2 cellular contexts compared by ENCODE assay signal in genomic region chr5:173455599-173455957, GRCh38.
TF ChIP-seq lines count a peak whose summit lies in the region.

No MANE protein-coding gene starts in this region.

TF ChIP-seq in SK-N-SH treated with all-trans-retinoic acid at 6 μM for 48 hours, 23 proteins besides CTCF, POLR2A, EP300 and RAD21:
- TF ChIP-seq POU6F1 (CRISPR knock-in tag; IDR thresholded peaks at IDR 0.05; ENCODE audit: borderline replicate concordance, low read depth), result no peak
- no peak for TF ChIP-seq PATZ1 (CRISPR knock-in tag; IDR thresholded peaks at IDR 0.05; ENCODE audit: borderline replicate concordance)
- TF ChIP-seq ZFP3 (CRISPR knock-in tag; IDR thresholded peaks at IDR 0.05), result no peak
TF ChIP-seq in SK-N-SH treated with all-trans-retinoic acid at 6 μM for 48 hours: peak in this region for 0.

TF ChIP-seq in SK-N-SH, 30 proteins besides CTCF, POLR2A, EP300 and RAD21 (continued from another document):
- TF ChIP-seq TCF12 (IDR thresholded peaks at IDR 0.05), result no peak
- TF ChIP-seq FOXM1 (IDR thresholded peaks at IDR 0.05; ENCODE audit: low read depth), result no peak; the same call in 1 of the 2 replicates
- no peak for TF ChIP-seq NRF1 (IDR thresholded peaks at IDR 0.05; ENCODE audit: low read depth, low read length)
- no peak for TF ChIP-seq GATA2 (CRISPR knock-in tag; IDR thresholded peaks at IDR 0.05)
- no peak for TF ChIP-seq NFIC (IDR thresholded peaks at IDR 0.05; ENCODE audit: borderline replicate concordance)
- TF ChIP-seq EZH2phosphoT487 (IDR thresholded peaks at IDR 0.05; ENCODE audit: borderline replicate concordance, low read depth), result no peak
- no peak for TF ChIP-seq FOXJ3 (CRISPR knock-in tag; IDR thresholded peaks at IDR 0.05)
- TF ChIP-seq RFX5 (IDR thresholded peaks at IDR 0.05; ENCODE audit: low read length), result no peak
- no peak; the same call in 1 of the 2 replicates for TF ChIP-seq TEAD4 (IDR thresholded peaks at IDR 0.05; ENCODE audit: borderline replicate concordance, insufficient read depth)
- TF ChIP-seq SIN3A (IDR thresholded peaks at IDR 0.05; ENCODE audit: borderline replicate concordance, low read depth, low read length), result no peak
- TF ChIP-seq MXI1 (IDR thresholded peaks at IDR 0.05; ENCODE audit: low read depth, low read length), result no peak
- no peak for TF ChIP-seq TAF1 (IDR thresholded peaks at IDR 0.05; ENCODE audit: borderline replicate concordance, low read depth, low read length)
- no peak for TF ChIP-seq RCOR1 (IDR thresholded peaks at IDR 0.05; ENCODE audit: low read length)
- no peak for TF ChIP-seq USF2 (IDR thresholded peaks at IDR 0.05; ENCODE audit: borderline replicate concordance, low read depth, low read length)
- no peak for TF ChIP-seq CHD2 (IDR thresholded peaks at IDR 0.05; ENCODE audit: low read length, partially characterized antibody)
- no peak for TF ChIP-seq REST (IDR thresholded peaks at IDR 0.05; ENCODE audit: low read depth, low read length)
- no peak for TF ChIP-seq SMC3 (IDR thresholded peaks at IDR 0.05; ENCODE audit: low read depth, low read length)
- no peak for TF ChIP-seq PBX3 (IDR thresholded peaks at IDR 0.05)
